ENCODE assay signal across 8 cellular contexts in the genomic region with DNA sequence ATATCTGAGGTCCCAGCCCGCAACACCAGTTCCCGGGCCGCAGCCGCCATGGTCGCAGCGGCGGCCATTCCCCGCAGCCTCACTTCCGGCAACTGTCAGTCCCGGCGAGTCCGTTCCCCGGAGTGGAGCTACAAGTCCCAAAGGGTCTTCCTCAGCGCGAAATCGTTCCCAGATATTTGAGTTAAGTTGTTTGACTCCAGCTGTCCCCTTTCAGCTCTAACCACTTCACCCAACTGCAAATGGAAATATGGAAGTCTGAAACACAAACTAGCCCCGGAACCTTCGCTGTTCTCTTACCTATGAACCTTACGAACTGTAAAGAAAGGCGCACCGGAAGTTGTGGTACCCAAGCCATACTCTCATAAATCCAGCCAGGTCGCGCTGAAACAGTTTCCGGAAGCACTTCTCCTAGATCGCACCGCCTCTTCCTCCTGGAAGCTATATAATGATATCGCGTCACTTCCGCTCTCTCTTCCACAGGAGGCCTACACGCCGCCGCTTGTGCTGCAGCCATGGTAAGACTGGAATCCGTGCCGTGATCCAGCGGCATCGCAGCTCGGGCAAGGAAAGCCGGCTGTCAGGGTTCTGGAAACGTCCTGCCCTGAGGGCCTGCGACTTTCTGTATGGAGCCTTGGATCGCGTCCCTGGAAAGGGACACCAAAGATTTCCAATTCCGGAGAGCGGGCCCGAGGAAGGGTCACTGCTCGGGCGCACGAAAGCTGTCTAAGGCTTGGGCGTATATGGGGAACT. TPM values are rescaled to one million over a fixed set of nuclear protein-coding genes. Genes with fewer than 3 reads are reported as not detected.
DNase-seq lines count a peak whose midpoint lies in the region; ATAC-seq and TF ChIP-seq lines count a peak whose summit lies in the region.

A gene (plus strand): TSS at position 468 of the 750 bp plus-strand sequence. CDS start 45 bp downstream, at position 513.
A gene with protein sequence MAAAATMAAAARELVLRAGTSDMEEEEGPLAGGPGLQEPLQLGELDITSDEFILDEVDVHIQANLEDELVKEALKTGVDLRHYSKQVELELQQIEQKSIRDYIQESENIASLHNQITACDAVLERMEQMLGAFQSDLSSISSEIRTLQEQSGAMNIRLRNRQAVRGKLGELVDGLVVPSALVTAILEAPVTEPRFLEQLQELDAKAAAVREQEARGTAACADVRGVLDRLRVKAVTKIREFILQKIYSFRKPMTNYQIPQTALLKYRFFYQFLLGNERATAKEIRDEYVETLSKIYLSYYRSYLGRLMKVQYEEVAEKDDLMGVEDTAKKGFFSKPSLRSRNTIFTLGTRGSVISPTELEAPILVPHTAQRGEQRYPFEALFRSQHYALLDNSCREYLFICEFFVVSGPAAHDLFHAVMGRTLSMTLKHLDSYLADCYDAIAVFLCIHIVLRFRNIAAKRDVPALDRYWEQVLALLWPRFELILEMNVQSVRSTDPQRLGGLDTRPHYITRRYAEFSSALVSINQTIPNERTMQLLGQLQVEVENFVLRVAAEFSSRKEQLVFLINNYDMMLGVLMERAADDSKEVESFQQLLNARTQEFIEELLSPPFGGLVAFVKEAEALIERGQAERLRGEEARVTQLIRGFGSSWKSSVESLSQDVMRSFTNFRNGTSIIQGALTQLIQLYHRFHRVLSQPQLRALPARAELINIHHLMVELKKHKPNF (minus strand): TSS at position 269 of the 750 bp plus-strand sequence. CDS start 201 bp downstream, at position 68.

- H3K4me1 ChIP-seq in DND-41 (ENCODE audit: insufficient read depth, low read length) (peaks cover 68% of the 10 kb centered on the region), GM23248 (ENCODE audit: insufficient read depth) (peaks cover 39% of the 10 kb centered on the region)
- peaks cover 41 to 45% of the 10 kb centered on the region in 2 donors for H3K4me1 ChIP-seq in naive thymus-derived CD4-positive, alpha-beta T cell (ENCODE audit: control insufficient read depth in 2 of 2, insufficient read depth in 2 of 2, low read length in 2 of 2)

- DNase-seq in DND-41 (peak; percentile 96), GM23248 (peak; percentile 99), Kasumi-1 (lab: John Stamatoyannopoulos, UW) (peak; percentile 98 to 100), RPMI7951 (ENCODE audit: low read depth) (peak; percentile 99), fibroblast of gingiva (ENCODE audit: low read depth) (peak; percentile 99)
- DNase-seq in activated T-helper 1 cell treated with anti-CD3 and anti-CD28 coated beads, Interleukin-12 subunit alpha, Interleukin-12 subunit beta, Interleukin-2, Interleukin-4 antibody, amounts not matched to agents 30 ng/mL and 10 ng/mL and 1 ng/mL, durations not matched to agents 14 hours and 24 hours and 36 hours (ENCODE audit: low spot score): peak; percentile 89
- peak; percentile 84 to 97 (median 93) for DNase-seq in naive thymus-derived CD4-positive, alpha-beta T cell
- peak; percentile 90 for DNase-seq in stimulated activated naive B cell treated with anti-CD40 and anti-IgM and Interleukin-4, amounts not matched to agents 10 μg/mL and 1 μg/mL and 100 μg/mL, for 72 hours

- 0 to 1% methylated on average over 49 of the region's 49 CpGs for WGBS in GM23248 (ENCODE audit: low coverage in 1 of 2, low lambda C conversion rate in 2 of 2, missing lambda C conversion rate in 2 of 2), 2 experiments

- CTCF ChIA-PET in naive thymus-derived CD4-positive, alpha-beta T cell (lab: Charles Lee): interaction anchor here (0.7 to 3.6 kb wide), 9 partner anchors 9 to 338 kb away, joined by 3 to 24 read pairs (median 5); a partner anchor contains a TSS

- TF ChIP-seq CTCF in DND-41 (IDR thresholded peaks at IDR 0.05; ENCODE audit: borderline replicate concordance, extremely low read depth, low read length, poor library complexity, severe bottlenecking): no peak

- peaks cover 36% of the 10 kb centered on the region for H4K20me1 ChIP-seq in DND-41 (ENCODE audit: insufficient read depth, low read length)
- peaks cover 4% of the 10 kb centered on the region; the same call in 1 of the 2 replicates for H4K20me1 ChIP-seq in GM23248 (ENCODE audit: insufficient read depth)

- H3K27me3 ChIP-seq in DND-41 (ENCODE audit: insufficient read depth, low read length, poor library complexity) (no peaks in the 10 kb centered on the region), GM23248 (replicated peaks; ENCODE audit: insufficient read depth) (no peaks in the 10 kb centered on the region)
- H3K27me3 ChIP-seq in naive thymus-derived CD4-positive, alpha-beta T cell (ENCODE audit: control insufficient read depth in 2 of 2, insufficient read depth in 2 of 2, low read length in 2 of 2): no peaks in the 10 kb centered on the region

- H3K4me1 Mint-ChIP-seq in activated T-helper 1 cell treated with anti-CD3 and anti-CD28 coated beads, Interleukin-12 subunit alpha, Interleukin-12 subunit beta, Interleukin-2, Interleukin-4 antibody, amounts not matched to agents 30 ng/mL and 10 ng/mL and 1 ng/mL, durations not matched to agents 14 hours and 24 hours and 36 hours (ENCODE audit: low read depth): peaks cover 56% of the 10 kb centered on the region
- peaks cover 34 to 82% (median 67%) of the 10 kb centered on the region in 7 donors for H3K4me1 Mint-ChIP-seq in naive thymus-derived CD4-positive, alpha-beta T cell
- H3K4me1 Mint-ChIP-seq in stimulated activated naive B cell treated with anti-CD40 and anti-IgM and Interleukin-4, amounts not matched to agents 10 μg/mL and 1 μg/mL and 100 μg/mL, for 72 hours: peaks cover 39 to 63% of the 10 kb centered on the region in 2 donors

- in situ Hi-C loops in GM23248 (cut with MboI): no loop called here

- POLR2A ChIA-PET in naive thymus-derived CD4-positive, alpha-beta T cell (lab: Charles Lee): interaction anchor here (0.6 to 5.6 kb wide), 36 partner anchors 9 to 1689 kb away, joined by 3 to 101 read pairs (median 7); a partner anchor contains a TSS

- peak within 1 kb of the TSS; percentile 99 for H3K27ac Mint-ChIP-seq in activated T-helper 1 cell treated with anti-CD3 and anti-CD28 coated beads, Interleukin-12 subunit alpha, Interleukin-12 subunit beta, Interleukin-2, Interleukin-4 antibody, amounts not matched to agents 30 ng/mL and 10 ng/mL and 1 ng/mL, durations not matched to agents 14 hours and 24 hours and 36 hours
- H3K27ac Mint-ChIP-seq in naive thymus-derived CD4-positive, alpha-beta T cell: peak within 1 kb of the TSS; percentile 95 to 100 (median 99)
- peak within 1 kb of the TSS; percentile 100 for H3K27ac Mint-ChIP-seq in stimulated activated naive B cell treated with anti-CD40 and anti-IgM and Interleukin-4, amounts not matched to agents 10 μg/mL and 1 μg/mL and 100 μg/mL, for 72 hours

- no peaks in the 10 kb centered on the region for H3K9me3 Mint-ChIP-seq in activated T-helper 1 cell treated with anti-CD3 and anti-CD28 coated beads, Interleukin-12 subunit alpha, Interleukin-12 subunit beta, Interleukin-2, Interleukin-4 antibody, amounts not matched to agents 30 ng/mL and 10 ng/mL and 1 ng/mL, durations not matched to agents 14 hours and 24 hours and 36 hours
- H3K9me3 Mint-ChIP-seq in naive thymus-derived CD4-positive, alpha-beta T cell: peaks cover 0 to 5% (median 0%) of the 10 kb centered on the region in 11 donors
- no peaks in the 10 kb centered on the region for H3K9me3 Mint-ChIP-seq in stimulated activated naive B cell treated with anti-CD40 and anti-IgM and Interleukin-4, amounts not matched to agents 10 μg/mL and 1 μg/mL and 100 μg/mL, for 72 hours

- intact Hi-C loops in activated T-helper 1 cell treated with anti-CD3 and anti-CD28 coated beads, Interleukin-12 subunit alpha, Interleukin-12 subunit beta, Interleukin-2, Interleukin-4 antibody, amounts not matched to agents 30 ng/mL and 10 ng/mL and 1 ng/mL, durations not matched to agents 14 hours and 24 hours and 36 hours (cut with micrococcal nuclease): loop anchor here (1.0 to 10.0 kb wide), 12 partner anchors 18 to 1297 kb away; a partner anchor contains a TSS
- intact Hi-C loops in naive thymus-derived CD4-positive, alpha-beta T cell (cut with micrococcal nuclease): loop anchor here (1.0 to 10.0 kb wide), 16 partner anchors 18 to 1095 kb away; a partner anchor contains a TSS

- peak; percentile 88 for ATAC-seq in DND-41 (ENCODE audit: insufficient read depth, low read depth)
- ATAC-seq in naive thymus-derived CD4-positive, alpha-beta T cell: peak; percentile 91
- ATAC-seq in stimulated activated naive B cell treated with anti-CD40 and anti-IgM and Interleukin-4, amounts not matched to agents 10 μg/mL and 1 μg/mL and 100 μg/mL, for 72 hours (replicated peaks): peak; percentile 91 to 93

- H3K4me3 Mint-ChIP-seq in activated T-helper 1 cell treated with anti-CD3 and anti-CD28 coated beads, Interleukin-12 subunit alpha, Interleukin-12 subunit beta, Interleukin-2, Interleukin-4 antibody, amounts not matched to agents 30 ng/mL and 10 ng/mL and 1 ng/mL, durations not matched to agents 14 hours and 24 hours and 36 hours: peak within 1 kb of the TSS; percentile 97
- peak within 1 kb of the TSS; percentile 87 to 100 (median 98) for H3K4me3 Mint-ChIP-seq in naive thymus-derived CD4-positive, alpha-beta T cell
- H3K4me3 Mint-ChIP-seq in stimulated activated naive B cell treated with anti-CD40 and anti-IgM and Interleukin-4, amounts not matched to agents 10 μg/mL and 1 μg/mL and 100 μg/mL, for 72 hours: peak within 1 kb of the TSS; percentile 99

- H3K4me2 ChIP-seq in DND-41 (ENCODE audit: insufficient read depth, low read length): peak within 1 kb of the TSS; percentile 79
- peak within 1 kb of the TSS; percentile 98 for H3K4me2 ChIP-seq in GM23248 (ENCODE audit: unreplicated experiment)

- H3K9me2 ChIP-seq in GM23248 (ENCODE audit: insufficient read depth): no peaks in the 10 kb centered on the region

- H3K36me3 ChIP-seq in DND-41 (ENCODE audit: insufficient read depth, low read length): peaks cover 82% of the 10 kb centered on the region
- H3K36me3 ChIP-seq in GM23248 (ENCODE audit: low read depth): peaks cover 45% of the 10 kb centered on the region
- peaks cover 11 to 57% (median 20%) of the 10 kb centered on the region in 3 experiments for H3K36me3 ChIP-seq in naive thymus-derived CD4-positive, alpha-beta T cell (ENCODE audit: control insufficient read depth in 2 of 3, insufficient read depth in 3 of 3, low read length in 3 of 3)

- peak within 1 kb of the TSS; percentile 85 for H3K9ac ChIP-seq in DND-41 (ENCODE audit: low read depth, low read length)
- peak within 1 kb of the TSS; percentile 88 for H3K9ac ChIP-seq in GM23248

- H3K9me3 ChIP-seq in DND-41 (ENCODE audit: insufficient read depth, low read length, severe bottlenecking): no peaks in the 10 kb centered on the region
- H3K9me3 ChIP-seq in GM23248 (ENCODE audit: low read depth): no peaks in the 10 kb centered on the region
- no peaks in the 10 kb centered on the region for H3K9me3 ChIP-seq in naive thymus-derived CD4-positive, alpha-beta T cell (ENCODE audit: control insufficient read depth in 2 of 3, low read length in 3 of 3)

- H3K79me2 ChIP-seq in DND-41 (ENCODE audit: insufficient read depth, low read length) (peaks cover 76% of the 10 kb centered on the region), GM23248 (ENCODE audit: insufficient read depth) (peaks cover 73% of the 10 kb centered on the region)

- H3K36me3 Mint-ChIP-seq in activated T-helper 1 cell treated with anti-CD3 and anti-CD28 coated beads, Interleukin-12 subunit alpha, Interleukin-12 subunit beta, Interleukin-2, Interleukin-4 antibody, amounts not matched to agents 30 ng/mL and 10 ng/mL and 1 ng/mL, durations not matched to agents 14 hours and 24 hours and 36 hours (ENCODE audit: low read depth): peaks cover 65% of the 10 kb centered on the region
- H3K36me3 Mint-ChIP-seq in naive thymus-derived CD4-positive, alpha-beta T cell: peaks cover 5 to 50% (median 25%) of the 10 kb centered on the region in 5 donors
- H3K36me3 Mint-ChIP-seq in stimulated activated naive B cell treated with anti-CD40 and anti-IgM and Interleukin-4, amounts not matched to agents 10 μg/mL and 1 μg/mL and 100 μg/mL, for 72 hours: peaks cover 62 to 83% of the 10 kb centered on the region in 2 donors

- H3F3A ChIP-seq in GM23248 (ENCODE audit: insufficient read depth): peaks cover 48% of the 10 kb centered on the region

- H2AFZ ChIP-seq in DND-41 (ENCODE audit: low read depth, low read length) (peak within 1 kb of the TSS; percentile 82), GM23248 (peak within 1 kb of the TSS; percentile 86)

- H3K27me3 Mint-ChIP-seq in activated T-helper 1 cell treated with anti-CD3 and anti-CD28 coated beads, Interleukin-12 subunit alpha, Interleukin-12 subunit beta, Interleukin-2, Interleukin-4 antibody, amounts not matched to agents 30 ng/mL and 10 ng/mL and 1 ng/mL, durations not matched to agents 14 hours and 24 hours and 36 hours (ENCODE audit: insufficient read depth): no peaks in the 10 kb centered on the region
- peaks cover 0 to 3% (median 0%) of the 10 kb centered on the region in 5 donors for H3K27me3 Mint-ChIP-seq in naive thymus-derived CD4-positive, alpha-beta T cell
- H3K27me3 Mint-ChIP-seq in stimulated activated naive B cell treated with anti-CD40 and anti-IgM and Interleukin-4, amounts not matched to agents 10 μg/mL and 1 μg/mL and 100 μg/mL, for 72 hours: no peaks in the 10 kb centered on the region

- peak within 1 kb of the TSS; percentile 53 to 61 for H3K4me3 ChIP-seq in DND-41 (ENCODE audit: low read depth in 1 of 2, low read length in 2 of 2)
- H3K4me3 ChIP-seq in GM23248: peak within 1 kb of the TSS; percentile 79
- H3K4me3 ChIP-seq in naive thymus-derived CD4-positive, alpha-beta T cell (ENCODE audit: low read length): peak within 1 kb of the TSS; percentile 93

- peak within 1 kb of the TSS; percentile 97 for H3K27ac ChIP-seq in DND-41 (ENCODE audit: low read length)
- H3K27ac ChIP-seq in GM23248: peak within 1 kb of the TSS; percentile 81
- H3K27ac ChIP-seq in naive thymus-derived CD4-positive, alpha-beta T cell (ENCODE audit: low read depth, low read length): peak within 1 kb of the TSS; percentile 91

RNA-seq across cellular contexts. Expression of the first gene that starts in this region (rescaled TPM):
- 2,521 and 3,021 TPM in 2 replicates for total RNA-seq in GM23248 (2014; rRNA removed; shearing (Covaris generic))
- polyA plus RNA-seq in GM23248 (2016; fragmentation: Nextera tagmentation; extraction: Ambion mirVana): 1,848 and 1,924 TPM in 2 replicates
- total RNA-seq in RPMI7951 (2014; rRNA removed; shearing (Covaris generic)): 3,254 and 3,442 TPM in 2 replicates
- 2,930 and 2,946 TPM in 2 replicates for total RNA-seq in activated T-helper 1 cell treated with anti-CD3 and anti-CD28 coated beads, Interleukin-12 subunit alpha, Interleukin-12 subunit beta, Interleukin-2, Interleukin-4 antibody, amounts not matched to agents 30 ng/mL and 10 ng/mL and 1 ng/mL, durations not matched to agents 14 hours and 24 hours and 36 hours
- 1,000 to 10,000 TPM; 2,454 to 4,896 (median 3,431) TPM for total RNA-seq in naive thymus-derived CD4-positive, alpha-beta T cell
- polyA plus RNA-seq in naive thymus-derived CD4-positive, alpha-beta T cell: over 10,000 TPM in 1 of 2 donors, 1,000 to 10,000 TPM in 1; 8,513 to 10,735 TPM

RNA-seq across cellular contexts. Expression of the second gene that starts in this region (rescaled TPM):
- 32.3 and 38.8 TPM in 2 replicates for total RNA-seq in GM23248 (2014; rRNA removed; shearing (Covaris generic))
- 33.9 and 35.3 TPM in 2 replicates for polyA plus RNA-seq in GM23248 (2016; fragmentation: Nextera tagmentation; extraction: Ambion mirVana)
- 30.7 and 43.1 TPM in 2 replicates for total RNA-seq in RPMI7951 (2014; rRNA removed; shearing (Covaris generic))
- 59.8 and 63.5 TPM in 2 replicates for total RNA-seq in activated T-helper 1 cell treated with anti-CD3 and anti-CD28 coated beads, Interleukin-12 subunit alpha, Interleukin-12 subunit beta, Interleukin-2, Interleukin-4 antibody, amounts not matched to agents 30 ng/mL and 10 ng/mL and 1 ng/mL, durations not matched to agents 14 hours and 24 hours and 36 hours
- 100 to 1,000 TPM in 2 of 5 experiments, 10 to 100 TPM in 3; 74.3 to 110 (median 90.5) TPM for total RNA-seq in naive thymus-derived CD4-positive, alpha-beta T cell
- polyA plus RNA-seq in naive thymus-derived CD4-positive, alpha-beta T cell: 10 to 100 TPM; 15.5 to 26.8 TPM

Comparison
In these comparisons a context has a peak if more than half of its experiments do, and no peak if none do; other contexts are left out.
1. Peak in every context shown above with its lines: DNase-seq, ATAC-seq, H3K4me3 ChIP-seq and H3K27ac ChIP-seq.